10 cellular contexts compared by ENCODE assay signal in genomic region chr11:43738600-43739409, GRCh38. TPM values are rescaled to one million over a fixed set of nuclear protein-coding genes. Genes with fewer than 3 reads are reported as not detected.
DNase-seq lines count a peak whose midpoint lies in the region; ATAC-seq and TF ChIP-seq lines count a peak whose summit lies in the region.
"Had no signal": no experiment of that assay in that cellular context is flagged by ENCODE, and none has a peak within 500 bp of the region (broad histone marks: within the 10 kb centered on the region; RNA-seq: fewer than 3 reads in every experiment).

No MANE protein-coding gene starts in this region.

- ATAC-seq in HG02642 (IDR thresholded peaks at IDR 0.05; ENCODE audit: poor library complexity, unreplicated experiment): no peak
- ATAC-seq in GM21825 (IDR thresholded peaks at IDR 0.05; ENCODE audit: unreplicated experiment): no peak

- peaks cover 24% of the 10 kb centered on the region for H3K36me3 Mint-ChIP-seq in progenitor cell of endocrine pancreas (ENCODE audit: insufficient read depth)

- H3K27ac ChIP-seq in epithelial cell of prostate: no peak overlapping the region

- DNase-seq in H4 (ENCODE audit: low spot score) (peak; percentile 82), NOMO-1 (lab: John Stamatoyannopoulos, UW; ENCODE audit: unreplicated experiment in 2 of 2) (peak; percentile 45 to 73), epithelial cell of prostate (ENCODE audit: low read depth, low spot score) (peak; percentile 24), progenitor cell of endocrine pancreas (ENCODE audit: low spot score, unreplicated experiment) (no peak), Ammon's horn (ENCODE audit: low spot score) (no peak), nucleus accumbens (lab: John Stamatoyannopoulos, UW) (no peak)
- DNase-seq: retina had no signal

- TF ChIP-seq CTCF in progenitor cell of endocrine pancreas (IDR thresholded peaks at IDR 0.05; ENCODE audit: unreplicated experiment): no peak

- H3K4me1 Mint-ChIP-seq in progenitor cell of endocrine pancreas (ENCODE audit: low read depth): peaks cover 32% of the 10 kb centered on the region

- H3K9me3 Mint-ChIP-seq in progenitor cell of endocrine pancreas (ENCODE audit: low read depth): peaks cover 6% of the 10 kb centered on the region

- peak overlapping the region; percentile 57 for H3K4me3 Mint-ChIP-seq in progenitor cell of endocrine pancreas (ENCODE audit: low read depth)
- H3K4me3 Mint-ChIP-seq: central memory CD8-positive, alpha-beta T cell had no signal

- H3K27me3 Mint-ChIP-seq in progenitor cell of endocrine pancreas: no peaks in the 10 kb centered on the region
- H3K27me3 Mint-ChIP-seq: central memory CD8-positive, alpha-beta T cell had no signal

- peak overlapping the region; percentile 95 for H3K27ac Mint-ChIP-seq in progenitor cell of endocrine pancreas

RNA-seq across cellular contexts. Expression of gene HSD17B12, which starts 58.3 kb away (rescaled TPM):
- 65.0 and 81.1 TPM in 2 replicates for total RNA-seq in H4 (2014; rRNA removed; shearing (Covaris generic))
- total RNA-seq in progenitor cell of endocrine pancreas: 84.9 and 91.8 TPM in 2 replicates

Comparison
In these comparisons a context has a peak if more than half of its experiments do, and no peak if none do; other contexts are left out.
1. DNase-seq: peak in H4 (single experiment), NOMO-1 (2 of 2) and epithelial cell of prostate (single experiment); none in progenitor cell of endocrine pancreas (single experiment), Ammon's horn (single experiment) and nucleus accumbens (0 of 56).